1 cellular context compared by ENCODE assay signal in the genomic region with DNA sequence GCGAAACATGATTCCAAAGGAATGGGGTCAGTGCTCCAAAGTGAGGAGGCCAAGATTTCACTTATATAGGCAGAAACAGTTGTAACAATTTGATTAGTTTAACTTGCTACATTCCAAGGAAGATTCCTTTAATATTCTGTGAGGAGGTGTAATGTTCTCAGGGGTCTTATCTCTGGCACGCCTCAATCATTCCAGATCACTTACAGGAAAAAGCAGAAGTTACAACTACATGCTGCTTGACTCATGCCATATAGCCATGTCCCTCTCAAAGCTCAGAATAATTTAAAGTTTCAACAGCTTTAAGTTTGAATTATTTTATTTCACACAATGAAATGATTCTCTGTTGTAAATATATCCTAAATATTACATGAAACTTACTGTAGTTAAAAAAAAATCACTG.
TF ChIP-seq lines count a peak whose summit lies in the region.

No MANE protein-coding gene starts in this region.

TF ChIP-seq in HepG2, 621 proteins besides CTCF, POLR2A, EP300 and RAD21:
- TF ChIP-seq ZNF383 (CRISPR knock-in tag; IDR thresholded peaks at IDR 0.05; ENCODE audit: borderline replicate concordance), result no peak
- no peak for TF ChIP-seq EHMT2 (IDR thresholded peaks at IDR 0.05; ENCODE audit: borderline replicate concordance, low read depth, low read length)
- TF ChIP-seq TOE1 (CRISPR knock-in tag; IDR thresholded peaks at IDR 0.05), result no peak
- no peak for TF ChIP-seq MYNN (CRISPR knock-in tag; IDR thresholded peaks at IDR 0.05; ENCODE audit: low read depth)
- no peak for TF ChIP-seq PHF20 (CRISPR knock-in tag; IDR thresholded peaks at IDR 0.05)
- TF ChIP-seq MTF1 (CRISPR knock-in tag; IDR thresholded peaks at IDR 0.05), result no peak
